ENCODE assay signal across 8 cellular contexts in genomic region chr6:27472617-27473400, GRCh38. TPM values are rescaled to one million over a fixed set of nuclear protein-coding genes. Genes with fewer than 3 reads are reported as not detected.
DNase-seq lines count a peak whose midpoint lies in the region; ATAC-seq and TF ChIP-seq lines count a peak whose summit lies in the region.

Gene ZNF184, minus strand, starts transcription at chr6:27473105. Its CDS starts 811 bp downstream, at chr6:27472294.

- no peaks in the 10 kb centered on the region for H3K9me3 ChIP-seq in RWPE2 (ENCODE audit: severe bottlenecking)

- H3K4me1 ChIP-seq in RWPE2 (ENCODE audit: insufficient read depth, poor library complexity, severe bottlenecking), result peaks cover 8% of the 10 kb centered on the region

- peaks cover 24% of the 10 kb centered on the region for H3K36me3 ChIP-seq in RWPE2 (ENCODE audit: low read depth)

- peak within 1 kb of the TSS; percentile 69 for H3K4me3 ChIP-seq in RWPE2 (ENCODE audit: severe bottlenecking)
- H3K4me3 ChIP-seq in fibroblast of pulmonary artery (replicated peaks; ENCODE audit: low read depth, low read length), result peak within 1 kb of the TSS; percentile 90

- H3K27me3 ChIP-seq in RWPE2 (ENCODE audit: insufficient read depth, poor library complexity, severe bottlenecking), result no peaks in the 10 kb centered on the region

- no peaks in the 10 kb centered on the region for H3K9me3 Mint-ChIP-seq in natural killer cell treated with Interleukin-12 subunit alpha and Interleukin-12 subunit beta and Interleukin-15 and Interleukin-18, amount 100 ng/mL, for 72 hours

- ATAC-seq in RWPE2 (ENCODE audit: low read depth), result peak; percentile 91
- ATAC-seq in natural killer cell treated with Interleukin-12 subunit alpha and Interleukin-12 subunit beta and Interleukin-15 and Interleukin-18, amount 100 ng/mL, for 72 hours, result peak; percentile 95 to 98
- peak; percentile 93 for ATAC-seq in stimulated activated naive CD8-positive, alpha-beta T cell treated with anti-CD3 and anti-CD28 coated beads, Interleukin-15, Interleukin-2, amounts not matched to agents 100 U/mL and 50 U/mL, for 24 hours

- peak within 1 kb of the TSS; percentile 70 for H3K27ac ChIP-seq in RWPE2 (ENCODE audit: poor library complexity, severe bottlenecking)

- no peaks in the 10 kb centered on the region for H3K27me3 Mint-ChIP-seq in natural killer cell treated with Interleukin-12 subunit alpha and Interleukin-12 subunit beta and Interleukin-15 and Interleukin-18, amount 100 ng/mL, for 72 hours

- peak within 1 kb of the TSS; percentile 96 for H3K4me3 Mint-ChIP-seq in natural killer cell treated with Interleukin-12 subunit alpha and Interleukin-12 subunit beta and Interleukin-15 and Interleukin-18, amount 100 ng/mL, for 72 hours

- H3K27ac Mint-ChIP-seq in natural killer cell treated with Interleukin-12 subunit alpha and Interleukin-12 subunit beta and Interleukin-15 and Interleukin-18, amount 100 ng/mL, for 72 hours, result peak within 1 kb of the TSS; percentile 87 to 96

- DNase-seq in ELF-1 (ENCODE audit: low read depth, low spot score), result peak; percentile 99
- DNase-seq in H4 (ENCODE audit: low spot score), result peak; percentile 97
- DNase-seq in LoVo (ENCODE audit: low spot score), result peak; percentile 98
- peak; percentile 97 for DNase-seq in RWPE2 (ENCODE audit: low spot score)
- peak; percentile 74 for DNase-seq in activated T-helper 9 cell treated with anti-CD3 and anti-CD28 coated beads, Interleukin-2, amount 50 U/mL, for 16 hours (ENCODE audit: low read depth)
- peak; percentile 98 for DNase-seq in fibroblast of pulmonary artery (ENCODE audit: low read depth)
- DNase-seq in natural killer cell treated with Interleukin-12 subunit alpha and Interleukin-12 subunit beta and Interleukin-15 and Interleukin-18, amount 100 ng/mL, for 72 hours (ENCODE audit: low spot score), result peak; percentile 93
- DNase-seq in stimulated activated naive CD8-positive, alpha-beta T cell treated with anti-CD3 and anti-CD28 coated beads, Interleukin-15, Interleukin-2, amounts not matched to agents 100 U/mL and 50 U/mL, for 24 hours, result peak; percentile 86

- no peak for TF ChIP-seq CTCF in RWPE2 (IDR thresholded peaks at IDR 0.05; ENCODE audit: poor library complexity, severe bottlenecking)
- TF ChIP-seq CTCF in fibroblast of pulmonary artery (IDR thresholded peaks at IDR 0.05; ENCODE audit: low read length, missing control alignments), result no peak

- peaks cover 35 to 44% of the 10 kb centered on the region in 2 donors for H3K4me1 Mint-ChIP-seq in natural killer cell treated with Interleukin-12 subunit alpha and Interleukin-12 subunit beta and Interleukin-15 and Interleukin-18, amount 100 ng/mL, for 72 hours (ENCODE audit: low read depth in 2 of 2)

- peaks cover 24% of the 10 kb centered on the region for H3K36me3 Mint-ChIP-seq in natural killer cell treated with Interleukin-12 subunit alpha and Interleukin-12 subunit beta and Interleukin-15 and Interleukin-18, amount 100 ng/mL, for 72 hours

RNA-seq across cellular contexts. Expression of gene ZNF184, which starts in this region (rescaled TPM):
- total RNA-seq in H4 (2014; rRNA removed; shearing (Covaris generic)), result 7.3 and 10.2 TPM in 2 replicates
- 1 to 10 TPM; 6.4 to 8.6 TPM for total RNA-seq in natural killer cell treated with Interleukin-12 subunit alpha and Interleukin-12 subunit beta and Interleukin-15 and Interleukin-18, amount 100 ng/mL, for 72 hours

Comparison
In these comparisons a context has a peak if more than half of its experiments do, and no peak if none do; other contexts are left out.
1. Peak in every context shown above with its lines: DNase-seq, ATAC-seq, H3K4me3 ChIP-seq and H3K27ac ChIP-seq.